Comparison of ENCODE assay signal across 1 cellular context in genomic region chr3:37980477-37981347, GRCh38.
TF ChIP-seq lines count a peak whose summit lies in the region.

No MANE protein-coding gene starts in this region.

TF ChIP-seq in K562, 482 proteins besides CTCF, POLR2A, EP300 and RAD21:
- TF ChIP-seq CBFB (CRISPR knock-in tag; IDR thresholded peaks at IDR 0.05) = no peak
- no peak for TF ChIP-seq TAF15 (IDR thresholded peaks at IDR 0.05; ENCODE audit: low read depth, low read length)
- no peak for TF ChIP-seq ZNF586 (CRISPR knock-in tag; conservative IDR thresholded peaks at IDR 0.05)
